ENCODE assay signal across 1 cellular context in the genomic region with DNA sequence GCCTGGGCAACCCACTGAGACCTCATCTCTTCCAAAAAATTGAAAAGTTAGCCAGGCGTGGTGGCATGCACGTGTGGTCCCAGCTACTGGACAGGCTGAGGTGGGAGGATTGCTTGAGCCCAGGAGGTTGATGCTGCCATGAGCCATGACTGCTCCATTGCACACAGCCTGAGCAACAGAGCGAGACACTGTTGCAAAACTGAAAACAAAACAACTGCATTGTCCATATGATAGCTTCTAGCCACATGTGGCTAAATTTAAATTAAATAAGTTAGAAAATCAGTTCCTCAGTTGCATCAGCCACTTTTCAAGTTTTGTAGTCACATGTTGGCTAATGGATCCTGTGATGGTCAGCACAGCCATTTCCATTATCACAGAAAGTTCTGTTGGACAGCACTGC.
TF ChIP-seq lines count a peak whose summit lies in the region.

No MANE protein-coding gene starts in this region.

TF ChIP-seq in H1, 55 proteins besides CTCF, POLR2A, EP300 and RAD21 (continued from another document):
- TF ChIP-seq TBP (IDR thresholded peaks at IDR 0.05; ENCODE audit: low read depth, low read length) = no peak
- TF ChIP-seq EGR1 (IDR thresholded peaks at IDR 0.05; ENCODE audit: borderline replicate concordance, low read depth, low read length) = no peak
- no peak for TF ChIP-seq RXRA (IDR thresholded peaks at IDR 0.05; ENCODE audit: insufficient read depth, low read depth, low read length)
- TF ChIP-seq EZH2 (IDR thresholded peaks at IDR 0.05; ENCODE audit: low read depth, low read length, severe bottlenecking) = no peak
TF ChIP-seq in H1: peak in this region for 0.
